17 cellular contexts compared by ENCODE assay signal in the genomic region with DNA sequence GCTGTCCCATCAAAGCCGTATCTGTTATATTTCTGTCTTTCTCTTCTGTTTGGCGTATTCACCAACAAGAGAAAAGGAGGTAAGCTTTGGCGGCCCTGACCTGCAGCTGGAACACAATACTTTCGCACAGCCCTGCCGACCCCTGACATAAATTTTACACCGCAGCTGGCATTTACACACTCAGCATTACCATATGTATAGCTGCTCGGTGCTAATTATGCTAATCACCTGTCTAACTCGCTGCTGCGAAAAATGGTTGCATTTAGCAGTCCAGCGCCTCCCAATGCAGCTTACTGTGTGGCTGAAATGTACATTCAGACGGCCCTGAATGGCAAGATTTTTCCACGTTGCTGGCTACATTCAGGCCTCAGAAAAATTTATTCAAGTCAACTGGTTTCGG. TPM values are rescaled to one million over a fixed set of nuclear protein-coding genes. Genes with fewer than 3 reads are reported as not detected.
DNase-seq lines count a peak whose midpoint lies in the region; ATAC-seq and TF ChIP-seq lines count a peak whose summit lies in the region.
"Had no signal": no experiment of that assay in that cellular context is flagged by ENCODE, and none has a peak within 500 bp of the region (broad histone marks: within the 10 kb centered on the region; RNA-seq: fewer than 3 reads in every experiment).

No MANE protein-coding gene starts in this region.

- no peaks in the 10 kb centered on the region for H3K36me3 Mint-ChIP-seq in activated CD8-positive, alpha-beta memory T cell treated with anti-CD3 and anti-CD28 coated beads, Interleukin-2, amount 10 ng/mL, durations not matched to agents 7 days and 5 days
- H3K36me3 Mint-ChIP-seq in type B pancreatic cell = peaks cover 21% of the 10 kb centered on the region
- H3K36me3 Mint-ChIP-seq in T-helper 17 cell (ENCODE audit: low read depth) = no peaks in the 10 kb centered on the region

- peaks cover 31% of the 10 kb centered on the region for H3F3A ChIP-seq in SU-DHL-6 (ENCODE audit: insufficient read depth)

- no peak overlapping the region for H3K9ac ChIP-seq in SU-DHL-6 (ENCODE audit: low read length)

- peak overlapping the region; percentile 92 for H3K4me2 ChIP-seq in SU-DHL-6 (ENCODE audit: low read depth, low read length, poor library complexity, severe bottlenecking)

- no peak for ATAC-seq in activated CD8-positive, alpha-beta memory T cell treated with anti-CD3 and anti-CD28 coated beads, Interleukin-2, amount 10 ng/mL, durations not matched to agents 7 days and 5 days
- ATAC-seq in GM21526 (IDR thresholded peaks at IDR 0.05; ENCODE audit: low FRiP score, unreplicated experiment) = no peak
- no peak for ATAC-seq in T-helper 17 cell
- ATAC-seq: body of pancreas; stimulated activated naive CD8-positive, alpha-beta T cell treated with anti-CD3 and anti-CD28 coated beads, Interleukin-15, Interleukin-2, amounts not matched to agents 100 U/mL and 50 U/mL, for 24 hours had no signal

- H3K4me3 Mint-ChIP-seq in activated CD8-positive, alpha-beta memory T cell treated with anti-CD3 and anti-CD28 coated beads, Interleukin-2, amount 10 ng/mL, durations not matched to agents 7 days and 5 days = no peak overlapping the region
- peak overlapping the region; percentile 9 for H3K4me3 Mint-ChIP-seq in type B pancreatic cell
- no peak overlapping the region for H3K4me3 Mint-ChIP-seq in T-helper 17 cell

- H3K9me2 ChIP-seq in SU-DHL-6 (replicated peaks; ENCODE audit: insufficient read depth, low read length) = no peaks in the 10 kb centered on the region

- H3K27ac Mint-ChIP-seq in activated CD8-positive, alpha-beta memory T cell treated with anti-CD3 and anti-CD28 coated beads, Interleukin-2, amount 10 ng/mL, durations not matched to agents 7 days and 5 days = peak overlapping the region; percentile 96
- no peak overlapping the region for H3K27ac Mint-ChIP-seq in type B pancreatic cell
- no peak overlapping the region for H3K27ac Mint-ChIP-seq in T-helper 17 cell

- H3K27ac ChIP-seq in SU-DHL-6 (ENCODE audit: low read depth, low read length) = peak overlapping the region; percentile 95; the same call in 1 of the 2 replicates
- H3K27ac ChIP-seq: body of pancreas, SJCRH30 had no signal

- no peaks in the 10 kb centered on the region for H4K20me1 ChIP-seq in SU-DHL-6 (ENCODE audit: low read depth, low read length)

- TF ChIP-seq CTCF in SU-DHL-6 (IDR thresholded peaks at IDR 0.05; ENCODE audit: insufficient read depth, low read length, poor library complexity, severe bottlenecking) (no peak), type B pancreatic cell (conservative IDR thresholded peaks at IDR 0.05) (no peak)

- H3K9me3 Mint-ChIP-seq in activated CD8-positive, alpha-beta memory T cell treated with anti-CD3 and anti-CD28 coated beads, Interleukin-2, amount 10 ng/mL, durations not matched to agents 7 days and 5 days (ENCODE audit: low read depth) = no peaks in the 10 kb centered on the region
- no peaks in the 10 kb centered on the region for H3K9me3 Mint-ChIP-seq in type B pancreatic cell

- DNase-seq in activated CD8-positive, alpha-beta memory T cell treated with anti-CD3 and anti-CD28 coated beads, Interleukin-2, amount 10 ng/mL, durations not matched to agents 7 days and 5 days = no peak
- DNase-seq in activated CD8-positive, alpha-beta memory T cell treated with anti-CD3 and anti-CD28 coated beads, Interleukin-2, amount 50 U/mL, for 48 hours = no peak
- DNase-seq in medulla oblongata (ENCODE audit: extremely low spot score) (peak; percentile 33), type B pancreatic cell (ENCODE audit: extremely low spot score, unreplicated experiment) (no peak), activated T-cell treated with anti-CD3 and anti-CD28 coated beads for 4 hours (no peak), T-helper 17 cell (no peak)
- DNase-seq: activated gamma-delta T cell treated with Interleukin-2 at 50 U/mL for 16 hours; body of pancreas; DMS153; effector CD8-positive, alpha-beta T cell; HCEC 1CT; KG1; SJCRH30; stimulated activated naive CD8-positive, alpha-beta T cell treated with anti-CD3 and anti-CD28 coated beads, Interleukin-15, Interleukin-2, amounts not matched to agents 100 U/mL and 50 U/mL, for 24 hours had no signal

- peaks cover 9% of the 10 kb centered on the region for H3K27me3 Mint-ChIP-seq in activated CD8-positive, alpha-beta memory T cell treated with anti-CD3 and anti-CD28 coated beads, Interleukin-2, amount 10 ng/mL, durations not matched to agents 7 days and 5 days
- H3K27me3 Mint-ChIP-seq in type B pancreatic cell (no peaks in the 10 kb centered on the region), T-helper 17 cell (peaks cover 3% of the 10 kb centered on the region)

- no peaks in the 10 kb centered on the region for H3K27me3 ChIP-seq in SU-DHL-6 (ENCODE audit: low read length)
- H3K27me3 ChIP-seq: body of pancreas, SJCRH30 had no signal

- H3K4me1 Mint-ChIP-seq in activated CD8-positive, alpha-beta memory T cell treated with anti-CD3 and anti-CD28 coated beads, Interleukin-2, amount 10 ng/mL, durations not matched to agents 7 days and 5 days = peaks cover 56% of the 10 kb centered on the region
- H3K4me1 Mint-ChIP-seq in type B pancreatic cell (ENCODE audit: unreplicated experiment) (peaks cover 87% of the 10 kb centered on the region), T-helper 17 cell (peaks cover 37% of the 10 kb centered on the region)

- CTCF ChIA-PET in activated CD8-positive, alpha-beta memory T cell treated with anti-CD3 and anti-CD28 coated beads, Interleukin-2, amount 10 ng/mL, durations not matched to agents 7 days and 5 days (lab: Charles Lee) = interaction anchor here (2.5 kb wide), 1 partner anchor 13 kb away, joined by 14 read pairs; no protein-coding TSS in a partner anchor

- H3K79me2 ChIP-seq in SU-DHL-6 (ENCODE audit: insufficient read depth, low read length) = peaks cover 82% of the 10 kb centered on the region

- H3K36me3 ChIP-seq in SU-DHL-6 (ENCODE audit: low read length) = no peaks in the 10 kb centered on the region

- H3K4me3 ChIP-seq in SU-DHL-6 (ENCODE audit: insufficient read depth, low read length, poor library complexity, severe bottlenecking) = no peak overlapping the region
- H3K4me3 ChIP-seq: body of pancreas, lung, SJCRH30 had no signal

- no peak overlapping the region for H2AFZ ChIP-seq in SU-DHL-6 (ENCODE audit: low read depth, low read length, severe bottlenecking)

- H3K9me3 ChIP-seq in SU-DHL-6 (ENCODE audit: insufficient read depth, low read length) (no peaks in the 10 kb centered on the region), T-helper 17 cell (ENCODE audit: control insufficient read depth, low read length, poor library complexity, severe bottlenecking) (no peaks in the 10 kb centered on the region)
- H3K9me3 ChIP-seq: body of pancreas, SJCRH30 had no signal

RNA-seq across cellular contexts. Expression of a gene that starts 20.8 kb away (rescaled TPM):
- 10 to 100 TPM; 15.2 to 17.4 TPM for total RNA-seq in activated CD8-positive, alpha-beta memory T cell treated with anti-CD3 and anti-CD28 coated beads, Interleukin-2, amount 10 ng/mL, durations not matched to agents 7 days and 5 days
- total RNA-seq in type B pancreatic cell (ENCODE audit: low replicate concordance) (41.7 and 123 TPM in 2 replicates), T-helper 17 cell (10 to 100 TPM; 14.4 to 18.5 TPM)
